Comparison of ENCODE assay signal across 8 cellular contexts in the genomic region with DNA sequence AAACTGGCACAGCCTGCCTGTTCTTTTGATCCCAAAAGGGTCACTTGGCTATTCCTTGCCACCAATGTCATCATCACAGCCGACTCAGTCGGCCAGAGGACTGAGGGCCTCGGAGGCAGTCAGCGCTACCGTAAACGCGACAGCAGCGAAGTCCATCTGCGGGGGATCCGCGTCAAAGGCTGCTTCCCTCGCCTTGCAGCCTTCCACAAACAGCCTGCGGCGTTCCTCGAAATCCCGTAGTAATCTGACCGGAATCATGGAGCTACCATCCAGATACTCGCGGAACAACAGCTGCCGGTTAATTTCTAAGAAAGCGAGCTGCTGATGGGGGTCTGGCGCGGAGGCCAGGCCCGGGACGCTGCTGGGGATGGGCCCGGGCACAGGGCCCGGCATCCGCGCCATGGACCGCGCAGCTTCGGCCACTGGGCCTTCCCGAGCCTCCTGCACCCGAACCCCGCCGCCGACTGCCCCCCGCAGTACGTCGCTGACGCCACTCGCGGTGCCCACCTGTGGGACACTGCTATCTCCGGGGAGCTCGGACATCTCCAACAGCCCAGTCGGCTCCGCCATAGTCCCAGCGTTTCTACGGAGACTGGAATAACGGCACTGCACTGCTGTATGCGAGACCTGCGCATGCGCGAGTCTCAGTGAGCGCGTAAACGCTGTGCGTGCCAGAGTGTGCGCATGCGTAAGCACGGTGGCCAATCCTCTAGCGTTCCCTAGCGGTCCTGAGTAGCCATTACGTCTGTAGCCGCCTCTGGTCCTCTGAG.
DNase-seq lines count a peak whose midpoint lies in the region; FAIRE-seq and TF ChIP-seq lines count a peak whose summit lies in the region.

TSS of gene EID2B (minus strand) at position 620 of the 770 bp plus-strand sequence. CDS start at position 570, 50 bp downstream.

- H3K27me3 Mint-ChIP-seq in nephron progenitor cell (ENCODE audit: low read depth, poor library complexity), result no peaks in the 10 kb centered on the region
- no peaks in the 10 kb centered on the region for H3K27me3 Mint-ChIP-seq in stimulated activated naive CD8-positive, alpha-beta T cell treated with anti-CD3 and anti-CD28 coated beads, Interleukin-15, Interleukin-2, amounts not matched to agents 100 ng/mL and 50 ng/mL, for 24 hours

- no peaks in the 10 kb centered on the region for H3K9me3 Mint-ChIP-seq in nephron progenitor cell
- no peaks in the 10 kb centered on the region for H3K9me3 Mint-ChIP-seq in stimulated activated naive CD8-positive, alpha-beta T cell treated with anti-CD3 and anti-CD28 coated beads, Interleukin-15, Interleukin-2, amounts not matched to agents 100 ng/mL and 50 ng/mL, for 24 hours

- H3K36me3 Mint-ChIP-seq in nephron progenitor cell (ENCODE audit: low read depth), result peaks cover 16% of the 10 kb centered on the region
- peaks cover 6% of the 10 kb centered on the region for H3K36me3 Mint-ChIP-seq in stimulated activated naive CD8-positive, alpha-beta T cell treated with anti-CD3 and anti-CD28 coated beads, Interleukin-15, Interleukin-2, amounts not matched to agents 100 ng/mL and 50 ng/mL, for 24 hours (ENCODE audit: low read depth)

- peak within 1 kb of the TSS; percentile 87 for H3K4me3 ChIP-seq in LNCaP clone FGC (ENCODE audit: low read depth, low read length)

- peak within 1 kb of the TSS; percentile 71 for H3K27ac Mint-ChIP-seq in nephron progenitor cell
- H3K27ac Mint-ChIP-seq in stimulated activated naive CD8-positive, alpha-beta T cell treated with anti-CD3 and anti-CD28 coated beads, Interleukin-15, Interleukin-2, amounts not matched to agents 100 ng/mL and 50 ng/mL, for 24 hours, result peak within 1 kb of the TSS; percentile 73

- TF ChIP-seq CTCF in LNCaP clone FGC (IDR thresholded peaks at IDR 0.05; ENCODE audit: control insufficient read depth, extremely low read depth, insufficient read depth), result peak; percentile 99
- peak; percentile 99 for TF ChIP-seq CTCF in nephron progenitor cell (IDR thresholded peaks at IDR 0.05)

- peak; percentile 92 for TF ChIP-seq POLR2A in H54 (IDR thresholded peaks at IDR 0.05; ENCODE audit: low read depth, low read length)

- peak within 1 kb of the TSS; percentile 96 for H3K4me3 Mint-ChIP-seq in nephron progenitor cell
- peak within 1 kb of the TSS; percentile 92 for H3K4me3 Mint-ChIP-seq in stimulated activated naive CD8-positive, alpha-beta T cell treated with anti-CD3 and anti-CD28 coated beads, Interleukin-15, Interleukin-2, amounts not matched to agents 100 ng/mL and 50 ng/mL, for 24 hours

- peaks cover 32% of the 10 kb centered on the region for H3K4me1 Mint-ChIP-seq in nephron progenitor cell
- peaks cover 31% of the 10 kb centered on the region for H3K4me1 Mint-ChIP-seq in stimulated activated naive CD8-positive, alpha-beta T cell treated with anti-CD3 and anti-CD28 coated beads, Interleukin-15, Interleukin-2, amounts not matched to agents 100 ng/mL and 50 ng/mL, for 24 hours (ENCODE audit: low read depth)

- DNase-seq in H54 (ENCODE audit: insufficient read length, low spot score) (peak; percentile 97), LNCaP clone FGC (ENCODE audit: low read depth) (peak; percentile 82), RPMI8226 (peak; percentile 94), fibroblast of the conjunctiva (ENCODE audit: low read depth) (peak; percentile 96), nephron progenitor cell (peak; percentile 96)
- peak; percentile 89 for DNase-seq in activated T-helper 9 cell treated with anti-CD3 and anti-CD28 coated beads, Interleukin-2, amount 50 U/mL, for 16 hours (ENCODE audit: low read depth)

- FAIRE-seq in G401.6 (lab: Jason Lieb, UNC) (peak; percentile 89), H54 (lab: Jason Lieb, UNC) (peak; percentile 77)

Comparison
In these comparisons a context has a peak if more than half of its experiments do, and no peak if none do; other contexts are left out.
1. Peak in every context shown above with its lines: DNase-seq and H3K4me3 ChIP-seq.